Comparison of ENCODE assay signal across 17 cellular contexts in the genomic region with DNA sequence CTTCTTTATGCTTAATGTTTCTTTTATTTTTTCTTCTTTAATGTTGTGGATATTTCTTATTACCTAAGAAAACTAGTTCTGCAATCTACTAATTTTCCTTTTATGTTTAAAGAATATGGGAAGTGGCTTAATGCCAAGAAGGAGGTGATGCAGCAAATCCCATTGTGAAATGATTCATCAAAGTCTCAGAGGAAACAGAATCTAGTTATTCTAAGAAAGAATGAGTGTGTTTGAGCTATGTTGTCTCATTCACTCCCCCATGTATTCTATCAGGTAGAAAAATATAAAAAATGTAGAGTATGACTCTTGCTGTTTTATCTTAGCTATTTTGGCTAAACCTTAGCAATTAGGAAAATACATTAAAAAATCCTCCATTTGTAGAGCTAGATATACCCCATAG.
DNase-seq lines count a peak whose midpoint lies in the region; ATAC-seq, FAIRE-seq and TF ChIP-seq lines count a peak whose summit lies in the region.
"Had no signal": no experiment of that assay in that cellular context is flagged by ENCODE, and none has a peak within 500 bp of the region (broad histone marks: within the 10 kb centered on the region; RNA-seq: fewer than 3 reads in every experiment).

No MANE protein-coding gene starts in this region.

- no peak for FAIRE-seq in astrocyte (lab: Jason Lieb, UNC)

- peak; percentile 23 for DNase-seq in EL
- DNase-seq in NCI-H2171 treated with DMSO at 0.1 percent for 48 hours (lab: John Stamatoyannopoulos, UW), result peak; percentile 16
- DNase-seq in astrocyte (ENCODE audit: low read depth), result peak; percentile 27
- peak; percentile 14 for DNase-seq in glomerular endothelial cell (ENCODE audit: extremely low read depth, low read depth, low spot score)
- no peak for DNase-seq in activated CD8-positive, alpha-beta memory T cell treated with anti-CD3 and anti-CD28 coated beads for 24 hours
- DNase-seq in T-helper 9 cell, result no peak
- no peak for DNase-seq in NCI-H1694 (lab: John Stamatoyannopoulos, UW)
- DNase-seq: activated CD4-positive, alpha-beta T cell treated with anti-CD3 and anti-CD28 coated beads for 36 hours; activated naive CD8-positive, alpha-beta T cell treated with anti-CD3 and anti-CD28 coated beads for 36 hours; activated T-cell treated with anti-CD3 and anti-CD28 coated beads for 4 hours; DMS79; left ventricle myocardium superior; NCI-H1417 treated with DMSO at 0.1 percent for 48 hours; NCI-H524 treated with DMSO at 0.1 percent for 48 hours; stimulated activated naive CD8-positive, alpha-beta T cell treated with anti-CD3 and anti-CD28 coated beads, Interleukin-15, Interleukin-2, amounts not matched to agents 100 U/mL and 50 U/mL, for 24 hours had no signal

- H3K36me3 ChIP-seq in astrocyte (ENCODE audit: insufficient read depth, low read length), result no peaks in the 10 kb centered on the region

- ATAC-seq in HG02938 (IDR thresholded peaks at IDR 0.05; ENCODE audit: unreplicated experiment), result no peak
- ATAC-seq: activated CD4-positive, alpha-beta T cell treated with anti-CD3 and anti-CD28 coated beads for 36 hours; left ventricle myocardium superior; stimulated activated naive CD8-positive, alpha-beta T cell treated with anti-CD3 and anti-CD28 coated beads, Interleukin-15, Interleukin-2, amounts not matched to agents 100 U/mL and 50 U/mL, for 24 hours had no signal

- no peak overlapping the region for H3K27ac Mint-ChIP-seq in astrocyte (ENCODE audit: unreplicated experiment)
- H3K27ac Mint-ChIP-seq: activated CD4-positive, alpha-beta T cell treated with anti-CD3 and anti-CD28 coated beads for 36 hours; activated naive CD8-positive, alpha-beta T cell treated with anti-CD3 and anti-CD28 coated beads for 36 hours; IgD-negative memory B cell had no signal

- peak overlapping the region; percentile 2 for H3K4me2 ChIP-seq in astrocyte (ENCODE audit: low read length)

- no peak overlapping the region for H3K27ac ChIP-seq in astrocyte (ENCODE audit: low read depth, low read length)

- no peaks in the 10 kb centered on the region for H3K36me3 Mint-ChIP-seq in astrocyte (ENCODE audit: low read depth, unreplicated experiment)
- H3K36me3 Mint-ChIP-seq: activated naive CD8-positive, alpha-beta T cell treated with anti-CD3 and anti-CD28 coated beads for 36 hours; IgD-negative memory B cell had no signal

- H3K4me1 ChIP-seq in astrocyte (ENCODE audit: insufficient read depth, low read length), result peaks cover 4% of the 10 kb centered on the region

- no peak overlapping the region for H3K4me3 ChIP-seq in astrocyte (ENCODE audit: insufficient read depth, low read depth, low read length)

- H3K27me3 ChIP-seq in astrocyte (ENCODE audit: insufficient read depth, low read length), result no peaks in the 10 kb centered on the region

- no peaks in the 10 kb centered on the region for H3K79me2 ChIP-seq in astrocyte (ENCODE audit: insufficient read depth, low read length)

- no peaks in the 10 kb centered on the region for H3K9me3 Mint-ChIP-seq in astrocyte (ENCODE audit: unreplicated experiment)

- H3K4me1 Mint-ChIP-seq in astrocyte (ENCODE audit: low read depth, unreplicated experiment), result peaks cover 4% of the 10 kb centered on the region
- H3K4me1 Mint-ChIP-seq: activated CD4-positive, alpha-beta T cell treated with anti-CD3 and anti-CD28 coated beads for 36 hours; activated naive CD8-positive, alpha-beta T cell treated with anti-CD3 and anti-CD28 coated beads for 36 hours; IgD-negative memory B cell had no signal

- no peak for TF ChIP-seq CTCF in astrocyte (IDR thresholded peaks at IDR 0.05; ENCODE audit: insufficient read depth, low read depth, low read length)

- H3K27me3 Mint-ChIP-seq in astrocyte (ENCODE audit: low read depth, unreplicated experiment), result no peaks in the 10 kb centered on the region
- H3K27me3 Mint-ChIP-seq: activated CD4-positive, alpha-beta T cell treated with anti-CD3 and anti-CD28 coated beads for 36 hours; activated naive CD8-positive, alpha-beta T cell treated with anti-CD3 and anti-CD28 coated beads for 36 hours; IgD-negative memory B cell had no signal

- H3K4me3 Mint-ChIP-seq in astrocyte (ENCODE audit: unreplicated experiment), result no peak overlapping the region
- H3K4me3 Mint-ChIP-seq: activated CD4-positive, alpha-beta T cell treated with anti-CD3 and anti-CD28 coated beads for 36 hours; activated naive CD8-positive, alpha-beta T cell treated with anti-CD3 and anti-CD28 coated beads for 36 hours; IgD-negative memory B cell had no signal

- H3K9ac ChIP-seq in astrocyte (ENCODE audit: low read length), result no peak overlapping the region

- no peak overlapping the region for H2AFZ ChIP-seq in astrocyte (ENCODE audit: low read depth, low read length)

- H4K20me1 ChIP-seq in astrocyte (ENCODE audit: insufficient read depth, low read length), result no peaks in the 10 kb centered on the region

- H3K9me3 ChIP-seq in astrocyte (ENCODE audit: insufficient read depth, low read depth, low read length), result no peaks in the 10 kb centered on the region

Comparison
In these comparisons a context has a peak if more than half of its experiments do, and no peak if none do; other contexts are left out.
1. DNase-seq: peak in EL (single experiment), NCI-H2171 treated with DMSO at 0.1 percent for 48 hours (single experiment), astrocyte (single experiment) and glomerular endothelial cell (single experiment); none in activated CD8-positive, alpha-beta memory T cell treated with anti-CD3 and anti-CD28 coated beads for 24 hours (single experiment), T-helper 9 cell (single experiment) and NCI-H1694 (single experiment).